In genomic region chr4:168569066-168569908, GRCh38 we compare ENCODE assay signal across 8 cellular contexts.
A peak's percentile ranks its signal among the peaks of the same experiment; 100 is the strongest.
DNase-seq lines count a peak whose midpoint lies in the region; ATAC-seq and TF ChIP-seq lines count a peak whose summit lies in the region.
"Had no signal": no experiment of that assay in that cellular context is flagged by ENCODE, and none has a peak within 500 bp of the region (broad histone marks: within the 10 kb centered on the region; RNA-seq: fewer than 3 reads in every experiment).

No MANE protein-coding gene starts in this region.

- TF ChIP-seq CTCF in HEK293 (tag by site-specific recombination; IDR thresholded peaks at IDR 0.05) (no peak), endothelial cell (IDR thresholded peaks at IDR 0.05; ENCODE audit: unreplicated experiment) (no peak), gastrocnemius medialis (IDR thresholded peaks at IDR 0.05 in 4 of 5, conservative IDR thresholded peaks at IDR 0.05 in 1 of 5) (no peak)

- H3K27me3 Mint-ChIP-seq in endothelial cell (ENCODE audit: unreplicated experiment), result peaks cover 6% of the 10 kb centered on the region

- H3K36me3 ChIP-seq in HEK293 (ENCODE audit: control insufficient read depth in 2 of 2, insufficient read depth in 1 of 2, low read length in 2 of 2) (no peaks in the 10 kb centered on the region), gastrocnemius medialis (no peaks in the 10 kb centered on the region)
- H3K36me3 ChIP-seq: neutrophil had no signal

- DNase-seq in NCI-H526 (lab: John Stamatoyannopoulos, UW) (peak; percentile 9 to 14), endothelial cell (ENCODE audit: low spot score) (peak; percentile 59), gastrocnemius medialis (peak; percentile 15 to 51), RPMI8226 (no peak), GF-D8 (lab: John Stamatoyannopoulos, UW) (no peak)

- peak overlapping the region; percentile 78 for H3K4me3 Mint-ChIP-seq in endothelial cell (ENCODE audit: unreplicated experiment)

- in situ Hi-C loops in gastrocnemius medialis (cut with MboI; ENCODE audit: low sequenced_read_pairs in 4 of 4), result no loop called here

- POLR2A ChIA-PET in HEK293 (lab: Yijun Ruan, JAX), result no interaction called here

- H3K9me3 Mint-ChIP-seq in endothelial cell (ENCODE audit: unreplicated experiment), result no peaks in the 10 kb centered on the region

- H3K4me3 ChIP-seq in HEK293 (ENCODE audit: low read depth, low read length) (peak overlapping the region; percentile 3), gastrocnemius medialis (peak overlapping the region; percentile 26 to 49 (median 32))

- H3K9me3 ChIP-seq in HEK293 (ENCODE audit: control insufficient read depth, insufficient read depth, low read depth, low read length), result no peaks in the 10 kb centered on the region
- H3K9me3 ChIP-seq in gastrocnemius medialis, result no peaks in the 10 kb centered on the region
- H3K9me3 ChIP-seq: neutrophil had no signal

- peak overlapping the region; percentile 99 for H3K27ac Mint-ChIP-seq in endothelial cell (ENCODE audit: unreplicated experiment)

- H3K4me1 ChIP-seq in HEK293 (ENCODE audit: control insufficient read depth, insufficient read depth, low read length) (peaks cover 6% of the 10 kb centered on the region), gastrocnemius medialis (peaks cover 33 to 36% of the 10 kb centered on the region in 2 donors)

- no peaks in the 10 kb centered on the region for H3K27me3 ChIP-seq in gastrocnemius medialis
- H3K27me3 ChIP-seq: neutrophil had no signal

- no peak for TF ChIP-seq POLR2A in gastrocnemius medialis (IDR thresholded peaks at IDR 0.05)

- H3K27ac ChIP-seq in HEK293 (ENCODE audit: extremely low read depth, low read depth, low read length) (peak overlapping the region; percentile 78), gastrocnemius medialis (peak overlapping the region; percentile 16 to 74 (median 52))
- H3K27ac ChIP-seq: neutrophil had no signal

- CTCF ChIA-PET in HEK293 (lab: Yijun Ruan, JAX), result no interaction called here

- intact Hi-C loops in gastrocnemius medialis (cut with DNase I; ENCODE audit: low total_unique reads), result no loop called here

- ATAC-seq in gastrocnemius medialis, result peak; percentile 77 to 85
- no peak for ATAC-seq in HG02763 (IDR thresholded peaks at IDR 0.05; ENCODE audit: unreplicated experiment)

- peaks cover 37% of the 10 kb centered on the region for H3K4me1 Mint-ChIP-seq in endothelial cell (ENCODE audit: unreplicated experiment)

- H3K36me3 Mint-ChIP-seq in endothelial cell (ENCODE audit: low read depth, unreplicated experiment), result no peaks in the 10 kb centered on the region

TF ChIP-seq in HEK293, 187 proteins besides CTCF, POLR2A, EP300 and RAD21 (continues in another document):
- TF ChIP-seq, protein P1, sequence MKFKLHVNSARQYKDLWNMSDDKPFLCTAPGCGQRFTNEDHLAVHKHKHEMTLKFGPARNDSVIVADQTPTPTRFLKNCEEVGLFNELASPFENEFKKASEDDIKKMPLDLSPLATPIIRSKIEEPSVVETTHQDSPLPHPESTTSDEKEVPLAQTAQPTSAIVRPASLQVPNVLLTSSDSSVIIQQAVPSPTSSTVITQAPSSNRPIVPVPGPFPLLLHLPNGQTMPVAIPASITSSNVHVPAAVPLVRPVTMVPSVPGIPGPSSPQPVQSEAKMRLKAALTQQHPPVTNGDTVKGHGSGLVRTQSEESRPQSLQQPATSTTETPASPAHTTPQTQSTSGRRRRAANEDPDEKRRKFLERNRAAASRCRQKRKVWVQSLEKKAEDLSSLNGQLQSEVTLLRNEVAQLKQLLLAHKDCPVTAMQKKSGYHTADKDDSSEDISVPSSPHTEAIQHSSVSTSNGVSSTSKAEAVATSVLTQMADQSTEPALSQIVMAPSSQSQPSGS (tag by site-specific recombination; IDR thresholded peaks at IDR 0.05; ENCODE audit: low read depth), result peak; percentile 29; the same call in 1 of the 2 replicates
- TF ChIP-seq ZNF629 (tag by site-specific recombination; IDR thresholded peaks at IDR 0.05) (peak; percentile 51), ZNF114 (tag by site-specific recombination; IDR thresholded peaks at IDR 0.05) (no peak), KLF10 (tag by site-specific recombination; IDR thresholded peaks at IDR 0.05) (peak; percentile 27), SETDB1 (IDR thresholded peaks at IDR 0.05; ENCODE audit: insufficient read length, low read length) (peak; percentile 32), OVOL3 (tag by site-specific recombination; IDR thresholded peaks at IDR 0.05) (0 out of 2 replicates have a peak, but pooled peaks have one; percentile 48), SP7 (tag by site-specific recombination; IDR thresholded peaks at IDR 0.05) (peak; percentile 76), BCL6B (tag by site-specific recombination; IDR thresholded peaks at IDR 0.05) (no peak), ZNF645 (tag by site-specific recombination; IDR thresholded peaks at IDR 0.05) (no peak), ZNF2 (tag by site-specific recombination; IDR thresholded peaks at IDR 0.05) (peak; percentile 23; the same call in 1 of the 2 replicates), ZNF423 (tag by site-specific recombination; IDR thresholded peaks at IDR 0.05) (no peak), ZEB2 (tag by site-specific recombination; IDR thresholded peaks at IDR 0.05) (peak; percentile 70; the same call in 1 of the 2 replicates), ZNF350 (tag by site-specific recombination; IDR thresholded peaks at IDR 0.05) (peak; percentile 77; the same call in 1 of the 2 replicates), MYNN (tag by site-specific recombination; IDR thresholded peaks at IDR 0.05; ENCODE audit: borderline replicate concordance) (peak; percentile 87), FEZF1 (tag by site-specific recombination; IDR thresholded peaks at IDR 0.05) (peak; percentile 84)
- TF ChIP-seq, protein P2, sequence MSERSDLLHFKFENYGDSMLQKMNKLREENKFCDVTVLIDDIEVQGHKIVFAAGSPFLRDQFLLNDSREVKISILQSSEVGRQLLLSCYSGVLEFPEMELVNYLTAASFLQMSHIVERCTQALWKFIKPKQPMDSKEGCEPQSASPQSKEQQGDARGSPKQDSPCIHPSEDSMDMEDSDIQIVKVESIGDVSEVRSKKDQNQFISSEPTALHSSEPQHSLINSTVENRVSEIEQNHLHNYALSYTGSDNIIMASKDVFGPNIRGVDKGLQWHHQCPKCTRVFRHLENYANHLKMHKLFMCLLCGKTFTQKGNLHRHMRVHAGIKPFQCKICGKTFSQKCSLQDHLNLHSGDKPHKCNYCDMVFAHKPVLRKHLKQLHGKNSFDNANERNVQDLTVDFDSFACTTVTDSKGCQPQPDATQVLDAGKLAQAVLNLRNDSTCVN (tag by site-specific recombination; optimal IDR thresholded peaks at IDR 0.05), result no peak
- TF ChIP-seq, protein P3, sequence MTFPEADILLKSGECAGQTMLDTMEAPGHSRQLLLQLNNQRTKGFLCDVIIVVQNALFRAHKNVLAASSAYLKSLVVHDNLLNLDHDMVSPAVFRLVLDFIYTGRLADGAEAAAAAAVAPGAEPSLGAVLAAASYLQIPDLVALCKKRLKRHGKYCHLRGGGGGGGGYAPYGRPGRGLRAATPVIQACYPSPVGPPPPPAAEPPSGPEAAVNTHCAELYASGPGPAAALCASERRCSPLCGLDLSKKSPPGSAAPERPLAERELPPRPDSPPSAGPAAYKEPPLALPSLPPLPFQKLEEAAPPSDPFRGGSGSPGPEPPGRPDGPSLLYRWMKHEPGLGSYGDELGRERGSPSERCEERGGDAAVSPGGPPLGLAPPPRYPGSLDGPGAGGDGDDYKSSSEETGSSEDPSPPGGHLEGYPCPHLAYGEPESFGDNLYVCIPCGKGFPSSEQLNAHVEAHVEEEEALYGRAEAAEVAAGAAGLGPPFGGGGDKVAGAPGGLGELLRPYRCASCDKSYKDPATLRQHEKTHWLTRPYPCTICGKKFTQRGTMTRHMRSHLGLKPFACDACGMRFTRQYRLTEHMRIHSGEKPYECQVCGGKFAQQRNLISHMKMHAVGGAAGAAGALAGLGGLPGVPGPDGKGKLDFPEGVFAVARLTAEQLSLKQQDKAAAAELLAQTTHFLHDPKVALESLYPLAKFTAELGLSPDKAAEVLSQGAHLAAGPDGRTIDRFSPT (tag by site-specific recombination; IDR thresholded peaks at IDR 0.05), result peak; percentile 75
- TF ChIP-seq, protein P4, sequence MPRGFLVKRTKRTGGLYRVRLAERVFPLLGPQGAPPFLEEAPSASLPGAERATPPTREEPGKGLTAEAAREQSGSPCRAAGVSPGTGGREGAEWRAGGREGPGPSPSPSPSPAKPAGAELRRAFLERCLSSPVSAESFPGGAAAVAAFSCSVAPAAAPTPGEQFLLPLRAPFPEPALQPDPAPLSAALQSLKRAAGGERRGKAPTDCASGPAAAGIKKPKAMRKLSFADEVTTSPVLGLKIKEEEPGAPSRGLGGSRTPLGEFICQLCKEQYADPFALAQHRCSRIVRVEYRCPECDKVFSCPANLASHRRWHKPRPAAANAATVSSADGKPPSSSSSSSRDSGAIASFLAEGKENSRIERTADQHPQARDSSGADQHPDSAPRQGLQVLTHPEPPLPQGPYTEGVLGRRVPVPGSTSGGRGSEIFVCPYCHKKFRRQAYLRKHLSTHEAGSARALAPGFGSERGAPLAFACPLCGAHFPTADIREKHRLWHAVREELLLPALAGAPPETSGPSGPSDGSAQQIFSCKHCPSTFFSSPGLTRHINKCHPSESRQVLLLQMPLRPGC (tag by site-specific recombination; IDR thresholded peaks at IDR 0.05), result peak; percentile 85

Comparison
In these comparisons a context has a peak if more than half of its experiments do, and no peak if none do; other contexts are left out.
1. DNase-seq: peak in NCI-H526 (2 of 2), endothelial cell (single experiment) and gastrocnemius medialis (2 of 2); none in RPMI8226 (single experiment) and GF-D8 (single experiment).